In genomic region chr7:102589857-102590256, GRCh38 we compare ENCODE assay signal across 15 cellular contexts. TPM values are rescaled to one million over a fixed set of nuclear protein-coding genes. Genes with fewer than 3 reads are reported as not detected.
DNase-seq lines count a peak whose midpoint lies in the region; ATAC-seq lines count a peak whose summit lies in the region.
"Not testable (repeated sequence)": the region's sequence is repeated elsewhere in the genome, so short reads cannot be mapped to it uniquely, and the experiment has no call there.
"Had no signal": no experiment of that assay in that cellular context is flagged by ENCODE, and none has a peak within 500 bp of the region (broad histone marks: within the 10 kb centered on the region; RNA-seq: fewer than 3 reads in every experiment).

No MANE protein-coding gene starts in this region.

- H3K27ac Mint-ChIP-seq in activated CD8-positive, alpha-beta memory T cell treated with anti-CD3 and anti-CD28 coated beads, Interleukin-2, amount 10 ng/mL, durations not matched to agents 7 days and 5 days: not testable (repeated sequence)

- intact Hi-C loops in left ventricle myocardium superior (cut with micrococcal nuclease); sciatic nerve (cut with DNase I): not testable (repeated sequence)

- H3K36me3 Mint-ChIP-seq in activated CD8-positive, alpha-beta memory T cell treated with anti-CD3 and anti-CD28 coated beads, Interleukin-2, amount 10 ng/mL, durations not matched to agents 7 days and 5 days: not testable (repeated sequence)

- not testable (repeated sequence) for H3K9me3 Mint-ChIP-seq in activated CD8-positive, alpha-beta memory T cell treated with anti-CD3 and anti-CD28 coated beads, Interleukin-2, amount 10 ng/mL, durations not matched to agents 7 days and 5 days (ENCODE audit: low read depth)

- CTCF ChIA-PET in activated CD8-positive, alpha-beta memory T cell treated with anti-CD3 and anti-CD28 coated beads, Interleukin-2, amount 10 ng/mL, durations not matched to agents 7 days and 5 days (lab: Charles Lee): not testable (repeated sequence)

- H3K27me3 Mint-ChIP-seq in activated CD8-positive, alpha-beta memory T cell treated with anti-CD3 and anti-CD28 coated beads, Interleukin-2, amount 10 ng/mL, durations not matched to agents 7 days and 5 days: not testable (repeated sequence)

- peak; percentile 64 for ATAC-seq in GM18502 (IDR thresholded peaks at IDR 0.05; ENCODE audit: poor library complexity, unreplicated experiment)
- peak; percentile 41 for ATAC-seq in GM19395 (IDR thresholded peaks at IDR 0.05; ENCODE audit: unreplicated experiment)
- peak; percentile 42 for ATAC-seq in GM21786 (IDR thresholded peaks at IDR 0.05; ENCODE audit: unreplicated experiment)
- peak; percentile 41 for ATAC-seq in HG02938 (IDR thresholded peaks at IDR 0.05; ENCODE audit: unreplicated experiment)
- ATAC-seq in HG03520 (IDR thresholded peaks at IDR 0.05; ENCODE audit: unreplicated experiment): peak; percentile 44
- ATAC-seq in activated CD8-positive, alpha-beta memory T cell treated with anti-CD3 and anti-CD28 coated beads, Interleukin-2, amount 10 ng/mL, durations not matched to agents 7 days and 5 days: peak; percentile 34
- ATAC-seq in left ventricle myocardium superior: peak; percentile 7
- peak; percentile 37 for ATAC-seq in sciatic nerve

- not testable (repeated sequence) for H3K4me3 Mint-ChIP-seq in activated CD8-positive, alpha-beta memory T cell treated with anti-CD3 and anti-CD28 coated beads, Interleukin-2, amount 10 ng/mL, durations not matched to agents 7 days and 5 days

- not testable (repeated sequence) for H3K4me1 Mint-ChIP-seq in activated CD8-positive, alpha-beta memory T cell treated with anti-CD3 and anti-CD28 coated beads, Interleukin-2, amount 10 ng/mL, durations not matched to agents 7 days and 5 days

- not testable (repeated sequence) for DNase-seq in activated CD8-positive, alpha-beta memory T cell treated with anti-CD3 and anti-CD28 coated beads, Interleukin-2, amount 10 ng/mL, durations not matched to agents 7 days and 5 days; left ventricle myocardium superior; sciatic nerve (ENCODE audit: low spot score)

RNA-seq across cellular contexts. Expression of gene POLR2J3, which starts 17.5 kb away (rescaled TPM):
- 10 to 100 TPM; 35.4 to 51.0 TPM for total RNA-seq in activated CD8-positive, alpha-beta memory T cell treated with anti-CD3 and anti-CD28 coated beads, Interleukin-2, amount 10 ng/mL, durations not matched to agents 7 days and 5 days
- 11.1 TPM for total RNA-seq in left ventricle myocardium superior
- 64.2 TPM for total RNA-seq in sciatic nerve

RNA-seq across cellular contexts. Expression of gene RASA4, which starts 26.7 kb away (rescaled TPM):
- total RNA-seq in activated CD8-positive, alpha-beta memory T cell treated with anti-CD3 and anti-CD28 coated beads, Interleukin-2, amount 10 ng/mL, durations not matched to agents 7 days and 5 days: 10 to 100 TPM; 29.2 to 39.3 TPM
- total RNA-seq in left ventricle myocardium superior (20.2 TPM), sciatic nerve (233 TPM)

RNA-seq across cellular contexts. Expression of gene SPDYE2, which starts 38.8 kb away (rescaled TPM):
- total RNA-seq in activated CD8-positive, alpha-beta memory T cell treated with anti-CD3 and anti-CD28 coated beads, Interleukin-2, amount 10 ng/mL, durations not matched to agents 7 days and 5 days: under 1 TPM in 1 of 2 experiments, not detected in 1; 0.29 TPM
- total RNA-seq in left ventricle myocardium superior (not detected), sciatic nerve (0.31 TPM)
- total RNA-seq: activated T-helper 2 cell treated with anti-CD3 and anti-CD28 coated beads, Interferon-gamma antibody, Interleukin-2, Interleukin-4, amounts not matched to agents 10 μg/mL and 5 μg/mL and 100 μg/mL, durations not matched to agents 14 hours and 24 hours and 36 hours; cardiac muscle cell; CD8-positive, alpha-beta memory T cell; glomerular endothelial cell; GM23248; HT1080; skeletal muscle tissue had no signal

RNA-seq across cellular contexts. Expression of gene UPK3BL2, which starts 46.4 kb away (rescaled TPM):
- total RNA-seq in activated CD8-positive, alpha-beta memory T cell treated with anti-CD3 and anti-CD28 coated beads, Interleukin-2, amount 10 ng/mL, durations not matched to agents 7 days and 5 days: 10 to 100 TPM; 11.0 to 11.6 TPM
- total RNA-seq in left ventricle myocardium superior (2.9 TPM), sciatic nerve (31.6 TPM)

RNA-seq across cellular contexts. Expression of gene UPK3BL1, which starts 52.7 kb away (rescaled TPM):
- total RNA-seq in activated CD8-positive, alpha-beta memory T cell treated with anti-CD3 and anti-CD28 coated beads, Interleukin-2, amount 10 ng/mL, durations not matched to agents 7 days and 5 days: 10 to 100 TPM; 20.8 to 30.7 TPM
- total RNA-seq in left ventricle myocardium superior (13.0 TPM), sciatic nerve (23.0 TPM)

Comparison
In these comparisons a context has a peak if more than half of its experiments do, and no peak if none do; other contexts are left out.
1. ATAC-seq: peak in every context shown above with its lines; median percentile 64 in GM18502; 44 in HG03520; 42 in GM21786; 41 in GM19395; 41 in HG02938; 37 in sciatic nerve; 34 in activated CD8-positive, alpha-beta memory T cell treated with anti-CD3 and anti-CD28 coated beads, Interleukin-2, amount 10 ng/mL, durations not matched to agents 7 days and 5 days; 7 in left ventricle myocardium superior.